Comparison of ENCODE assay signal across 20 cellular contexts in the genomic region with DNA sequence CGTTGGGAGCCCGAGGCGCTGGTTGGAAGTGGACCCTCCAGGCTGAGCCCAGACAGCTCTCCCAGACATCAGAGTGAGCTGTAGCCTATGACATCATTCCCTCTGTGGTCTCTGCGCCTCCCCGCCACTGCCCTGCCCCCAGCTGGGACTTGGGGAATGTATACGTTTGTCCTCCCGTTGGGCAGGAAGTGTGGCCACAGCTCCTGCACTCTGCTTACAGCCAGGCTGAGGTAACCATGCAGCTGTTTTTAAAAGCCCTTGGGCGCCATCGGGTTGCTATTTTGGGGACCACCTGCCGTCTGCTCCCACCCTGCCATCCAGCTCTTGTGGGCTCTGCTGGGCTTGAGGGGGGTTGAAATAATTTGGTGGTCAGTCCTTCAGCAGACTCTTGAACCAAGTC. TPM values are rescaled to one million over a fixed set of nuclear protein-coding genes. Genes with fewer than 3 reads are reported as not detected.
DNase-seq lines count a peak whose midpoint lies in the region; ATAC-seq, FAIRE-seq and TF ChIP-seq lines count a peak whose summit lies in the region.
"Had no signal": no experiment of that assay in that cellular context is flagged by ENCODE, and none has a peak within 500 bp of the region (broad histone marks: within the 10 kb centered on the region; RNA-seq: fewer than 3 reads in every experiment).

No MANE protein-coding gene starts in this region.

- BruUV-seq in K562 (replicated peaks; lab: Mats Ljungman, UMichigan), result no TSS peak

- H4K20me1 ChIP-seq in K562 (replicated peaks; ENCODE audit: control insufficient read depth, insufficient read depth, low read length), result no peaks in the 10 kb centered on the region

- TF ChIP-seq POLR2A in K562 (conservative IDR thresholded peaks at IDR 0.05), result no peak

- no peak for DNase-seq in GM18507 (ENCODE audit: extremely low spot score, insufficient read length, low read depth)
- DNase-seq in LHCN-M2 (ENCODE audit: low read depth), result peak; percentile 83
- DNase-seq in K562 (ENCODE audit: extremely low read depth in 1 of 4, low spot score in 3 of 4), result peak in 2 of 4 experiments; percentile 35 to 37
- DNase-seq in skeletal muscle cell (ENCODE audit: low read depth), result peak; percentile 82
- DNase-seq in NOMO-1 treated with dmso at 0.1 percent for 144 hours (lab: John Stamatoyannopoulos, UW; ENCODE audit: unreplicated experiment), result no peak
- no peak for DNase-seq in NCI-H774 (lab: John Stamatoyannopoulos, UW)
- no peak for DNase-seq in D341Med (ENCODE audit: low spot score)
- DNase-seq: activated CD4-positive, CD25-positive, alpha-beta regulatory T cell treated with anti-CD3 and anti-CD28 coated beads, Interleukin-2, amount 50 U/mL, for 72 hours; activated CD8-positive, alpha-beta memory T cell treated with anti-CD3 and anti-CD28 coated beads, Interleukin-2, amount 50 U/mL, for 48 hours; activated naive CD8-positive, alpha-beta T cell treated with anti-CD3 and anti-CD28 coated beads for 36 hours; C1 segment of cervical spinal cord; erythroblast; left ventricle myocardium superior; NCI-H1436 treated with DMSO at 0.1 percent for 48 hours; NCI-H510A treated with DMSO at 0.1 percent for 48 hours; PC-9; sigmoid colon; stimulated activated naive CD4-positive, alpha-beta T cell treated with Interleukin-2 at 50 U/mL for 16 hours; uterus had no signal

- TF ChIP-seq CTCF in K562 (IDR thresholded peaks at IDR 0.05 in 2 of 3, conservative IDR thresholded peaks at IDR 0.05 in 1 of 3; ENCODE audit: insufficient read depth in 2 of 3, low read depth in 1 of 3, low read length in 3 of 3), result no peak

- no peak for TF ChIP-seq EP300 in K562 (IDR thresholded peaks at IDR 0.05; ENCODE audit: low read length)

- ATAC-seq in K562, result peak; percentile 71
- ATAC-seq: left ventricle myocardium superior had no signal

- POLR2A ChIA-PET in K562 (lab: Yijun Ruan, JAX), result interaction anchor here (0.6 to 0.7 kb wide), 3 partner anchors 36 to 610 kb away, joined by 3 read pairs; no protein-coding TSS in a partner anchor

- in situ Hi-C loops in K562 (cut with MboI), result no loop called here

- H3K27me3 ChIP-seq in K562 (ENCODE audit: control insufficient read depth in 2 of 2, insufficient read depth in 2 of 2, low read length in 2 of 2), result peaks cover 67 to 98% of the 10 kb centered on the region in 2 experiments
- H3K27me3 ChIP-seq: sigmoid colon, uterus had no signal

- 3% methylated on average over 10 of the region's 10 CpGs for WGBS in K562 (ENCODE audit: insufficient coverage, low coverage, missing lambda C conversion rate)

- H2AFZ ChIP-seq in K562 (ENCODE audit: low read depth, low read length), result no peak overlapping the region
- H2AFZ ChIP-seq: PC-9 had no signal

- H3K9ac ChIP-seq in K562 (ENCODE audit: insufficient read depth in 1 of 2, low read depth in 2 of 2, low read length in 2 of 2), result peak overlapping the region in 1 of 2 experiments; percentile 14; a peak in 1 of 4 replicates

- H3K27ac ChIP-seq in K562 (ENCODE audit: extremely low read depth, low read depth, low read length), result no peak overlapping the region
- H3K27ac ChIP-seq: PC-9, sigmoid colon, uterus had no signal

- intact Hi-C loops in K562 (cut with micrococcal nuclease), result no loop called here

- H3K9me3 ChIP-seq in K562 (replicated peaks; ENCODE audit: control insufficient read depth, insufficient read depth, low read depth, low read length), result no peaks in the 10 kb centered on the region
- H3K9me3 ChIP-seq: sigmoid colon, uterus had no signal

- FAIRE-seq in GM18507 (lab: Jason Lieb, UNC) (peak; percentile 69), K562 (lab: Jason Lieb, UNC) (no peak)
- FAIRE-seq: G401.6 had no signal

- H3K79me2 ChIP-seq in K562 (ENCODE audit: control insufficient read depth, insufficient read depth, low read length), result no peaks in the 10 kb centered on the region

- peaks cover 0 to 4% of the 10 kb centered on the region in 2 experiments; a peak in 2 of 5 replicates for H3K4me1 ChIP-seq in K562 (replicated peaks in 1 of 2; ENCODE audit: control insufficient read depth in 2 of 2, insufficient read depth in 2 of 2, low read length in 2 of 2)
- H3K4me1 ChIP-seq: sigmoid colon, uterus had no signal

- TF ChIP-seq RAD21 in K562 (CRISPR knock-in tag; conservative IDR thresholded peaks at IDR 0.05 in 1 of 2, IDR thresholded peaks at IDR 0.05 in 1 of 2), result peak in 1 of 2 experiments; percentile 30; a peak in 2 of 4 replicates

- H3K4me2 ChIP-seq in K562 (ENCODE audit: insufficient read depth, low read length), result no peak overlapping the region
- H3K4me2 ChIP-seq: PC-9 had no signal

- CTCF ChIA-PET in K562 (lab: Yijun Ruan, JAX; ENCODE audit: low intra/inter-chr PET ratio), result interaction anchor here (0.7 kb wide), 1 partner anchor 1045 kb away, joined by 4 read pairs; no protein-coding TSS in a partner anchor

- no peaks in the 10 kb centered on the region for H3K36me3 ChIP-seq in K562 (ENCODE audit: control insufficient read depth, insufficient read depth, low read length)
- H3K36me3 ChIP-seq: sigmoid colon, uterus had no signal

- no peak overlapping the region for H3K4me3 ChIP-seq in K562
- no peak overlapping the region for H3K4me3 ChIP-seq in skeletal muscle cell (ENCODE audit: low read depth, low read length)
- H3K4me3 ChIP-seq: PC-9, sigmoid colon, uterus had no signal

- no peaks in the 10 kb centered on the region for H3K9me1 ChIP-seq in K562 (ENCODE audit: control insufficient read depth, insufficient read depth, low read length)

TF ChIP-seq in K562, 482 proteins besides CTCF, POLR2A, EP300 and RAD21 (continues in another document):
- peak; percentile 50; the same call in 1 of the 2 replicates for TF ChIP-seq ETV1 (tag; conservative IDR thresholded peaks at IDR 0.05; ENCODE audit: low read depth)
- TF ChIP-seq ELF2 (CRISPR knock-in tag; IDR thresholded peaks at IDR 0.05), result no peak
- peak; percentile 70; the same call in 1 of the 2 replicates for TF ChIP-seq ZKSCAN8 (CRISPR knock-in tag; IDR thresholded peaks at IDR 0.05)
- TF ChIP-seq JUND (IDR thresholded peaks at IDR 0.05; ENCODE audit: borderline replicate concordance, low read depth, low read length), result peak; percentile 69; the same call in 1 of the 2 replicates
- TF ChIP-seq JUND (tag; IDR thresholded peaks at IDR 0.05; ENCODE audit: borderline replicate concordance, low read depth, low read length), result peak; percentile 77; the same call in 1 of the 3 replicates
- no peak for TF ChIP-seq ATF1 (CRISPR knock-in tag; IDR thresholded peaks at IDR 0.05)
- peak; percentile 33; the same call in 1 of the 2 replicates for TF ChIP-seq ATF1 (tag; IDR thresholded peaks at IDR 0.05)
- TF ChIP-seq TEAD2 (tag; IDR thresholded peaks at IDR 0.05), result no peak

RNA-seq across cellular contexts. Expression of a gene that starts 7.8 kb away (rescaled TPM):
- total RNA-seq in LHCN-M2 (2014; rRNA removed) (1.7 and 3.3 TPM in 2 replicates), K562 (2014; rRNA removed) (0.09 TPM in 1 of 2 replicates, not detected in the other), K562 (2014; rRNA removed; fragmentation: Illumina TruSeq; extraction: Trizol) (0.06 and 0.11 TPM in 2 replicates), K562 (2015; rRNA removed; fragmentation: Illumina TruSeq; extraction: Trizol) (not detected in 2 replicates), K562 (2021) (0.13 and 0.40 TPM in 2 replicates)
- polyA plus RNA-seq in LHCN-M2 (2012), result 4.2 TPM
- 0.32 and 1.2 TPM in 2 replicates for total RNA-seq in K562 (2011; cell fraction: chromatin; rRNA removed; ENCODE audit: low replicate concordance)
- 0.66 TPM in 1 of 2 replicates, not detected in the other for total RNA-seq in K562 (2011; cell fraction: nucleolus; rRNA removed)
- 1.9 TPM in 1 of 2 replicates, not detected in the other for total RNA-seq in K562 (2011; cell fraction: nucleoplasm; rRNA removed)
- polyA plus RNA-seq in K562 (2011; rRNA removed) (0.03 and 0.07 TPM in 2 replicates), K562 (2014; fragmentation: Illumina TruSeq; extraction: Trizol) (0.04 and 0.07 TPM in 2 replicates), K562 (2014; fragmentation: Nextera tagmentation; extraction: Ambion mirVana) (under 1 TPM; 0.06 to 0.14 TPM), K562 (2014; rRNA removed) (0.05 and 0.11 TPM in 2 replicates)
- not detected in 2 replicates for polyA plus RNA-seq in K562 (2011; cell fraction: cytosol; rRNA removed)
- 0.13 and 0.21 TPM in 2 replicates for polyA plus RNA-seq in K562 (2011; cell fraction: nucleus; rRNA removed)
- polyA plus RNA-seq in K562 (2012), result 0.12 and 0.48 TPM in 2 replicates
- polyA minus RNA-seq in K562 (2011; rRNA and poly(A)+ RNA removed), result 0.11 TPM in 1 of 2 replicates, not detected in the other
- polyA minus RNA-seq in K562 (2011; cell fraction: cytosol; rRNA and poly(A)+ RNA removed), result not detected in 2 replicates
- polyA minus RNA-seq in K562 (2011; cell fraction: nucleus; rRNA and poly(A)+ RNA removed), result 0.11 and 0.27 TPM in 2 replicates
- total RNA-seq: PC-9 had no signal

RNA-seq across cellular contexts. Expression of a gene that starts 57.5 kb away (rescaled TPM):
- 57.3 and 58.1 TPM in 2 replicates for total RNA-seq in LHCN-M2 (2014; rRNA removed)
- polyA plus RNA-seq in LHCN-M2 (2012), result 9.9 TPM
- total RNA-seq in K562 (2011; cell fraction: chromatin; rRNA removed; ENCODE audit: low replicate concordance), result 60.7 and 192 TPM in 2 replicates
- 31.0 and 45.0 TPM in 2 replicates for total RNA-seq in K562 (2011; cell fraction: nucleolus; rRNA removed)
- total RNA-seq in K562 (2011; cell fraction: nucleoplasm; rRNA removed), result 76.8 and 89.8 TPM in 2 replicates
- 29.3 and 29.9 TPM in 2 replicates for total RNA-seq in K562 (2014; rRNA removed)
- total RNA-seq in K562 (2014; rRNA removed; fragmentation: Illumina TruSeq; extraction: Trizol), result 30.1 and 32.8 TPM in 2 replicates
- 29.7 and 33.6 TPM in 2 replicates for total RNA-seq in K562 (2015; rRNA removed; fragmentation: Illumina TruSeq; extraction: Trizol)
- 26.2 and 27.1 TPM in 2 replicates for total RNA-seq in K562 (2021)
- 30.8 and 34.6 TPM in 2 replicates for polyA plus RNA-seq in K562 (2011; rRNA removed)
- 9.6 and 17.6 TPM in 2 replicates for polyA plus RNA-seq in K562 (2011; cell fraction: cytosol; rRNA removed)
- polyA plus RNA-seq in K562 (2011; cell fraction: nucleus; rRNA removed), result 35.0 and 44.6 TPM in 2 replicates
- 13.0 and 16.1 TPM in 2 replicates for polyA plus RNA-seq in K562 (2012)
- polyA plus RNA-seq in K562 (2014; fragmentation: Illumina TruSeq; extraction: Trizol), result 15.4 and 16.9 TPM in 2 replicates
- polyA plus RNA-seq in K562 (2014; fragmentation: Nextera tagmentation; extraction: Ambion mirVana), result 10 to 100 TPM in 1 of 2 experiments, 1 to 10 TPM in 1; 6.8 to 10.9 TPM
- polyA plus RNA-seq in K562 (2014; rRNA removed), result 16.2 and 22.3 TPM in 2 replicates
- polyA minus RNA-seq in K562 (2011; rRNA and poly(A)+ RNA removed), result 44.7 and 66.2 TPM in 2 replicates
- 15.6 and 22.8 TPM in 2 replicates for polyA minus RNA-seq in K562 (2011; cell fraction: cytosol; rRNA and poly(A)+ RNA removed)
- 45.0 and 63.1 TPM in 2 replicates for polyA minus RNA-seq in K562 (2011; cell fraction: nucleus; rRNA and poly(A)+ RNA removed)

Comparison
In these comparisons a context has a peak if more than half of its experiments do, and no peak if none do; other contexts are left out.
1. DNase-seq: peak in LHCN-M2 (single experiment) and skeletal muscle cell (single experiment); none in GM18507 (single experiment), NOMO-1 treated with dmso at 0.1 percent for 144 hours (single experiment), NCI-H774 (single experiment) and D341Med (single experiment).